30 cellular contexts compared by ENCODE assay signal in the genomic region with DNA sequence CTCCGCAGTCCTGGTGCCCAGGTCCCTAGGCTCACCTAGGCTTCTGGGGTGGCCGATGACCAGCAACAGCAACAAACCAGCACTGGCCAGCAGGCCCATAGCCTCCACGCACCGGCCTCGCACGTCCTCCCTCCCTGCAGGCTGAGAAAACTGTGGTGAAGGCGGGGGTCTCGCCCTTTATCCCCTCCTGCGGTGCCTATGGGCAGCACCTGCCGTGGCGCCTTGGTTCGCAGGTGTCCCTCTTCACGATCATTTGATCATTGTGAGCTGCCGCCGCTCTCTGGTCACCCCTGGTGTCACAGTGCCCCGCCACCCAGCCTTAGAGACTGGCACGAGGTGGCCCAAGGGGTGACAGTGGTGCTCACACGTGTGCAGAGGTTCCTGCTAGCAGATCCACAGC. TPM values are rescaled to one million over a fixed set of nuclear protein-coding genes. Genes with fewer than 3 reads are reported as not detected.
DNase-seq lines count a peak whose midpoint lies in the region; ATAC-seq, FAIRE-seq and TF ChIP-seq lines count a peak whose summit lies in the region.
"Had no signal": no experiment of that assay in that cellular context is flagged by ENCODE, and none has a peak within 500 bp of the region (broad histone marks: within the 10 kb centered on the region; RNA-seq: fewer than 3 reads in every experiment).

A gene with protein sequence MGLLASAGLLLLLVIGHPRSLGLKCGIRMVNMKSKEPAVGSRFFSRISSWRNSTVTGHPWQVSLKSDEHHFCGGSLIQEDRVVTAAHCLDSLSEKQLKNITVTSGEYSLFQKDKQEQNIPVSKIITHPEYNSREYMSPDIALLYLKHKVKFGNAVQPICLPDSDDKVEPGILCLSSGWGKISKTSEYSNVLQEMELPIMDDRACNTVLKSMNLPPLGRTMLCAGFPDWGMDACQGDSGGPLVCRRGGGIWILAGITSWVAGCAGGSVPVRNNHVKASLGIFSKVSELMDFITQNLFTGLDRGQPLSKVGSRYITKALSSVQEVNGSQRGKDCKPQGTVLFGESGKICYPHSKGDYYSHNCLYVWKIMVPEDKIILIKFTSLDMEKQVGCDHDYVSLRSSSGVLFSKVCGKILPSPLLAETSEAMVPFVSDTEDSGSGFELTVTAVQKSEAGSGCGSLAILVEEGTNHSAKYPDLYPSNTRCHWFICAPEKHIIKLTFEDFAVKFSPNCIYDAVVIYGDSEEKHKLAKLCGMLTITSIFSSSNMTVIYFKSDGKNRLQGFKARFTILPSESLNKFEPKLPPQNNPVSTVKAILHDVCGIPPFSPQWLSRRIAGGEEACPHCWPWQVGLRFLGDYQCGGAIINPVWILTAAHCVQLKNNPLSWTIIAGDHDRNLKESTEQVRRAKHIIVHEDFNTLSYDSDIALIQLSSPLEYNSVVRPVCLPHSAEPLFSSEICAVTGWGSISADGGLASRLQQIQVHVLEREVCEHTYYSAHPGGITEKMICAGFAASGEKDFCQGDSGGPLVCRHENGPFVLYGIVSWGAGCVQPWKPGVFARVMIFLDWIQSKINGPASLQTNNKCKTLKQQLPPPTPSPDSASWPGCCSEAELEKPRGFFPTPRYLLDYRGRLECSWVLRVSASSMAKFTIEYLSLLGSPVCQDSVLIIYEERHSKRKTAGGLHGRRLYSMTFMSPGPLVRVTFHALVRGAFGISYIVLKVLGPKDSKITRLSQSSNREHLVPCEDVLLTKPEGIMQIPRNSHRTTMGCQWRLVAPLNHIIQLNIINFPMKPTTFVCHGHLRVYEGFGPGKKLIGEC (minus strand): TSS at position 99 of the 400 bp plus-strand sequence. CDS start 0 bp downstream, at position 99.

- no peak within 1 kb of the TSS for H4K5ac ChIP-seq in IMR-90 (ENCODE audit: low read depth, low read length)

- H3K14ac ChIP-seq in IMR-90 (replicated peaks; ENCODE audit: low read depth, low read length), result no peak within 1 kb of the TSS
- H3K14ac ChIP-seq in neuronal stem cell (ENCODE audit: low read length), result peak within 1 kb of the TSS; percentile 97

- no peak for TF ChIP-seq POLR2A in IMR-90 (IDR thresholded peaks at IDR 0.05; ENCODE audit: low read depth, low read length)

- H3K4me2 ChIP-seq in IMR-90 (ENCODE audit: low read depth, low read length) (no peak within 1 kb of the TSS), neuronal stem cell (ENCODE audit: insufficient read depth, low read length, poor library complexity, severe bottlenecking) (no peak within 1 kb of the TSS)
- H3K4me2 ChIP-seq: BLaER1 had no signal

- CTCF ChIA-PET in IMR-90 (lab: Yijun Ruan, JAX), result no interaction called here

- intact Hi-C loops in right cardiac atrium (cut with DNase I) (no loop called here), left ventricle myocardium superior (cut with micrococcal nuclease) (no loop called here), IMR-90 (cut with micrococcal nuclease) (loop anchor here (5.0 kb wide), 1 partner anchor 115 kb away; a partner anchor contains a TSS)

- H3K23ac ChIP-seq in IMR-90 (ENCODE audit: low read depth, low read length), result no peak within 1 kb of the TSS
- H3K23ac ChIP-seq in neuronal stem cell (ENCODE audit: low read depth, low read length, poor library complexity), result peak within 1 kb of the TSS; percentile 82

- peak in 1 of 3 donors; percentile 36 for DNase-seq in right cardiac atrium
- no peak for DNase-seq in left ventricle myocardium superior
- DNase-seq in H7, result peak; percentile 7
- DNase-seq in IMR-90, result no peak
- no peak for DNase-seq in neuronal stem cell (ENCODE audit: low spot score)
- DNase-seq in frontal cortex (ENCODE audit: low spot score in 2 of 2), result no peak
- no peak for DNase-seq in mucosa of gallbladder (ENCODE audit: low spot score)
- DNase-seq in NCI-H1105 treated with DMSO at 0.1 percent for 48 hours (lab: John Stamatoyannopoulos, UW), result no peak
- DNase-seq: 8988T; ACHN; BE2C; CD4-positive, alpha-beta memory T cell; CD4-positive, CD25-positive, alpha-beta regulatory T cell; CD8-positive, alpha-beta memory T cell; COR-L47; DMS 273 treated with DMSO at 0.1 percent for 48 hours; DMS153; DMS53; DMS79; DND-41; EL; GDM1 had no signal

- H2AFZ ChIP-seq in IMR-90 (replicated peaks; ENCODE audit: low read length, poor library complexity) (no peak within 1 kb of the TSS), neuronal stem cell (ENCODE audit: low read length) (no peak within 1 kb of the TSS)

- ATAC-seq in right cardiac atrium (peak; percentile 13 to 43), left ventricle myocardium superior (no peak), IMR-90 (ENCODE audit: low read depth) (peak; percentile 36)
- ATAC-seq: GM12878 had no signal

- H4K20me1 ChIP-seq in IMR-90 (ENCODE audit: insufficient read depth, low read length), result no peaks in the 10 kb centered on the region
- H4K20me1 ChIP-seq: BLaER1 had no signal

- H2BK5ac ChIP-seq in IMR-90 (ENCODE audit: low read depth, low read length, poor library complexity, severe bottlenecking) (no peak within 1 kb of the TSS), neuronal stem cell (ENCODE audit: low read length) (no peak within 1 kb of the TSS)

- H2BK15ac ChIP-seq in IMR-90 (ENCODE audit: low read depth, low read length), result no peak within 1 kb of the TSS
- H2BK15ac ChIP-seq in neuronal stem cell (ENCODE audit: low read length), result no peak within 1 kb of the TSS

- H2AK9ac ChIP-seq in IMR-90 (replicated peaks; ENCODE audit: low read depth, low read length, poor library complexity), result no peak within 1 kb of the TSS

- no peak within 1 kb of the TSS for H3K4ac ChIP-seq in IMR-90 (ENCODE audit: low read depth, low read length)
- H3K4ac ChIP-seq in neuronal stem cell (ENCODE audit: low read length), result no peak within 1 kb of the TSS

- H2BK12ac ChIP-seq in neuronal stem cell (ENCODE audit: low read length), result peak within 1 kb of the TSS; percentile 77

- H3K36me3 ChIP-seq in H7 (replicated peaks; ENCODE audit: control insufficient read depth, insufficient read depth, low read length), result no peaks in the 10 kb centered on the region
- peaks cover 1% of the 10 kb centered on the region for H3K36me3 ChIP-seq in IMR-90 (ENCODE audit: control insufficient read depth, insufficient read depth, low read length)
- H3K36me3 ChIP-seq in neuronal stem cell (replicated peaks in 1 of 2; ENCODE audit: control insufficient read depth in 2 of 2, insufficient read depth in 2 of 2, low read length in 2 of 2), result peaks cover 0 to 3% of the 10 kb centered on the region in 2 donors
- H3K36me3 ChIP-seq: BE2C, BLaER1 had no signal

- dilution Hi-C loops in IMR-90 (cut with HindIII; ENCODE audit: low sequenced_read_pairs, unreplicated experiment), result no loop called here

- H3K9me3 ChIP-seq in right cardiac atrium (ENCODE audit: control insufficient read depth, low read length) (no peaks in the 10 kb centered on the region), IMR-90 (ENCODE audit: control insufficient read depth, insufficient read depth, low read length) (no peaks in the 10 kb centered on the region), neuronal stem cell (replicated peaks in 1 of 2; ENCODE audit: control insufficient read depth in 2 of 2, insufficient read depth in 1 of 2, low read depth in 1 of 2, low read length in 2 of 2) (no peaks in the 10 kb centered on the region)
- H3K9me3 ChIP-seq: BE2C, BLaER1 had no signal

- no peak for FAIRE-seq in frontal cortex (lab: Jason Lieb, UNC)
- FAIRE-seq: A204.1, GM12878, GM12892, GM18507 had no signal

- H4K91ac ChIP-seq in IMR-90 (ENCODE audit: insufficient read depth, low read depth, low read length), result no peak within 1 kb of the TSS
- H4K91ac ChIP-seq in neuronal stem cell (ENCODE audit: low read depth, low read length, poor library complexity), result peak within 1 kb of the TSS; percentile 22

- H3K9me1 ChIP-seq in IMR-90 (ENCODE audit: insufficient read depth, low read length), result no peaks in the 10 kb centered on the region

- H3K79me1 ChIP-seq in IMR-90 (ENCODE audit: low read depth in 1 of 2, low read length in 2 of 2), result no peaks in the 10 kb centered on the region
- no peaks in the 10 kb centered on the region for H3K79me1 ChIP-seq in neuronal stem cell (ENCODE audit: low read depth, low read length)

- H2BK20ac ChIP-seq in IMR-90 (ENCODE audit: low read depth, low read length), result no peak within 1 kb of the TSS

- no peak within 1 kb of the TSS for H2BK120ac ChIP-seq in IMR-90 (ENCODE audit: low read depth, low read length)
- no peak within 1 kb of the TSS for H2BK120ac ChIP-seq in neuronal stem cell (ENCODE audit: low read depth, low read length)

- no peaks in the 10 kb centered on the region for H3K27me3 ChIP-seq in right cardiac atrium (ENCODE audit: control insufficient read depth, insufficient read depth)
- H3K27me3 ChIP-seq in H7 (ENCODE audit: control insufficient read depth, insufficient read depth, low read length), result no peaks in the 10 kb centered on the region
- H3K27me3 ChIP-seq in IMR-90 (ENCODE audit: control insufficient read depth, insufficient read depth, low read length), result no peaks in the 10 kb centered on the region
- H3K27me3 ChIP-seq in neuronal stem cell (ENCODE audit: control insufficient read depth in 3 of 3, insufficient read depth in 3 of 3, low read depth in 1 of 3, low read length in 3 of 3), result no peaks in the 10 kb centered on the region
- H3K27me3 ChIP-seq: BE2C, BLaER1 had no signal

- TF ChIP-seq CTCF in IMR-90 (conservative IDR thresholded peaks at IDR 0.05; ENCODE audit: low read depth, low read length), result no peak

- TF ChIP-seq RAD21 in IMR-90 (IDR thresholded peaks at IDR 0.05; ENCODE audit: low read length), result no peak

- H4K8ac ChIP-seq in IMR-90 (ENCODE audit: low read depth in 2 of 2, low read length in 2 of 2) (no peak within 1 kb of the TSS), neuronal stem cell (ENCODE audit: low read depth, low read length) (peak within 1 kb of the TSS; percentile 54)

- H3K27ac ChIP-seq in right cardiac atrium (ENCODE audit: low read length), result no peak within 1 kb of the TSS
- no peak within 1 kb of the TSS for H3K27ac ChIP-seq in IMR-90 (ENCODE audit: insufficient read depth, low read length)
- H3K27ac ChIP-seq in neuronal stem cell (replicated peaks; ENCODE audit: low read length), result no peak within 1 kb of the TSS
- H3K27ac ChIP-seq: BLaER1 had no signal

- in situ Hi-C loops in IMR-90 (cut with MboI; ENCODE audit: low sequenced_read_pairs), result no loop called here

- H3K9ac ChIP-seq in IMR-90 (ENCODE audit: low read depth, low read length), result no peak within 1 kb of the TSS
- no peak within 1 kb of the TSS for H3K9ac ChIP-seq in neuronal stem cell (ENCODE audit: low read depth, low read length, poor library complexity)
- H3K9ac ChIP-seq: BLaER1 had no signal

- WGBS in right cardiac atrium, result 93% methylated on average over 18 of the region's 18 CpGs
- 93% methylated on average over 10 of the region's 18 CpGs; no CpG with 5 or more reads in 1 of the 2 experiments for WGBS in IMR-90 (ENCODE audit: extremely low coverage in 2 of 2, insufficient read length in 1 of 2), 2 experiments
- no CpG with 5 or more reads among the region's 18 CpGs for WGBS in neuronal stem cell (ENCODE audit: extremely low coverage in 2 of 2, insufficient read length in 2 of 2, insufficient replicate concordance in 1 of 2), 2 donors

- H2AK5ac ChIP-seq in IMR-90 (ENCODE audit: low read depth, low read length), result no peak within 1 kb of the TSS
- H2AK5ac ChIP-seq in neuronal stem cell (ENCODE audit: low read depth, low read length), result no peak within 1 kb of the TSS

- H3K18ac ChIP-seq in IMR-90 (ENCODE audit: low read depth, low read length), result no peak within 1 kb of the TSS
- peak within 1 kb of the TSS; percentile 59 for H3K18ac ChIP-seq in neuronal stem cell (ENCODE audit: low read length)

- H3K4me3 ChIP-seq in right cardiac atrium (ENCODE audit: low read length), result no peak within 1 kb of the TSS
- H3K4me3 ChIP-seq in H7 (ENCODE audit: insufficient read depth, low read depth, low read length), result no peak within 1 kb of the TSS
- H3K4me3 ChIP-seq in IMR-90 (ENCODE audit: insufficient read depth, low read depth, low read length), result no peak within 1 kb of the TSS
- H3K4me3 ChIP-seq in neuronal stem cell (ENCODE audit: low read length in 2 of 2), result peak within 1 kb of the TSS in 1 of 2 donors; percentile 26
- H3K4me3 ChIP-seq: BLaER1, GM12878 had no signal

- POLR2A ChIA-PET in IMR-90 (lab: Charles Lee; ENCODE audit: unreplicated experiment), result interaction anchor here (1.3 kb wide), 1 partner anchor 10 kb away, joined by 3 read pairs; no protein-coding TSS in a partner anchor

- H3K4me1 ChIP-seq in right cardiac atrium (ENCODE audit: control insufficient read depth, insufficient read depth, low read length), result no peaks in the 10 kb centered on the region
- H3K4me1 ChIP-seq in IMR-90 (ENCODE audit: control insufficient read depth, insufficient read depth, low read length), result no peaks in the 10 kb centered on the region
- peaks cover 0 to 3% of the 10 kb centered on the region in 2 donors for H3K4me1 ChIP-seq in neuronal stem cell (ENCODE audit: control insufficient read depth in 2 of 2, insufficient read depth in 1 of 2, low read depth in 1 of 2, low read length in 2 of 2)
- H3K4me1 ChIP-seq: BE2C, BLaER1 had no signal

- H3K56ac ChIP-seq in IMR-90 (ENCODE audit: extremely low read depth, insufficient read depth, low read length), result no peak within 1 kb of the TSS

- BruUV-seq in IMR-90 (replicated peaks; lab: Mats Ljungman, UMichigan), result no TSS peak

RNA-seq across cellular contexts. Expression of the gene that starts here (rescaled TPM):
- total RNA-seq in right cardiac atrium (under 1 TPM; 0.11 to 0.20 (median 0.12) TPM), left ventricle myocardium superior (0.07 TPM), IMR-90 (2012; rRNA removed) (under 0.01 and 0.18 TPM in 2 replicates), frontal cortex (0.41 TPM), mucosa of gallbladder (not detected)
- polyA plus RNA-seq in right cardiac atrium (0.07 TPM), IMR-90 (2012; rRNA removed) (0.05 TPM in 1 of 2 replicates, not detected in the other)
- total RNA-seq in H7 (2014; rRNA removed; shearing (Covaris generic)), result not detected in 2 replicates
- polyA plus RNA-seq in IMR-90 (2012; cell fraction: cytosol; rRNA removed), result 0.01 TPM in 1 of 2 replicates, not detected in the other
- polyA plus RNA-seq in IMR-90 (2012; cell fraction: nucleus; rRNA removed; ENCODE audit: low replicate concordance), result 0.15 and 0.44 TPM in 2 replicates
- not detected for polyA plus RNA-seq in neuronal stem cell (2013, experiment 1 of 2)
- polyA plus RNA-seq in neuronal stem cell (2013, experiment 2 of 2), result 0.01 TPM
- total RNA-seq: CD4-positive, alpha-beta memory T cell; CD4-positive, CD25-positive, alpha-beta regulatory T cell; CD8-positive, alpha-beta memory T cell; Daoy; G401; GM12878 had no signal
- polyA plus RNA-seq: CD14-positive monocyte; CD4-positive, alpha-beta memory T cell; CD4-positive, CD25-positive, alpha-beta regulatory T cell; CD8-positive, alpha-beta memory T cell had no signal

Comparison
In these comparisons a context has a peak if more than half of its experiments do, and no peak if none do; other contexts are left out.
1. Peak in ATAC-seq in right cardiac atrium; RNA of the gene not detected or under 1 TPM.
2. Peak in DNase-seq in H7; RNA of the gene not detected or under 1 TPM.
3. Peak in ATAC-seq in IMR-90; RNA of the gene not detected or under 1 TPM.